9 cellular contexts compared by ENCODE assay signal in genomic region chr4:42673084-42673429, GRCh38. TPM values are rescaled to one million over a fixed set of nuclear protein-coding genes. Genes with fewer than 3 reads are reported as not detected.
DNase-seq lines count a peak whose midpoint lies in the region; ATAC-seq and TF ChIP-seq lines count a peak whose summit lies in the region.
"Had no signal": no experiment of that assay in that cellular context is flagged by ENCODE, and none has a peak within 500 bp of the region (broad histone marks: within the 10 kb centered on the region; RNA-seq: fewer than 3 reads in every experiment).

No MANE protein-coding gene starts in this region.

- no peak overlapping the region for H2AFZ ChIP-seq in hepatocyte

- ATAC-seq in activated CD8-positive, alpha-beta T cell treated with anti-CD3 and anti-CD28 coated beads, Interleukin-2, amount 10 ng/mL, durations not matched to agents 7 days and 5 days = peak; percentile 47
- ATAC-seq in HG02642 (IDR thresholded peaks at IDR 0.05; ENCODE audit: poor library complexity, unreplicated experiment) = no peak

- H3K4me2 ChIP-seq in hepatocyte = no peak overlapping the region
- H3K4me2 ChIP-seq: BLaER1 treated with 17β-estradiol and CSF1 and Interleukin-3, amounts not matched to agents 10 nM and 100 nM had no signal

- H3K4me1 Mint-ChIP-seq in activated naive CD4-positive, alpha-beta T cell treated with anti-CD3 and anti-CD28 coated beads, Interleukin-2, amount 10 ng/mL, durations not matched to agents 7 days and 5 days = peaks cover 44% of the 10 kb centered on the region
- peaks cover 61% of the 10 kb centered on the region for H3K4me1 Mint-ChIP-seq in activated CD8-positive, alpha-beta T cell treated with anti-CD3 and anti-CD28 coated beads, Interleukin-2, amount 10 ng/mL, durations not matched to agents 7 days and 5 days (ENCODE audit: low read depth)

- H3K79me2 ChIP-seq in hepatocyte = no peaks in the 10 kb centered on the region

- H3K9me3 Mint-ChIP-seq in activated naive CD4-positive, alpha-beta T cell treated with anti-CD3 and anti-CD28 coated beads, Interleukin-2, amount 10 ng/mL, durations not matched to agents 7 days and 5 days = peaks cover 2% of the 10 kb centered on the region
- peaks cover 12% of the 10 kb centered on the region for H3K9me3 Mint-ChIP-seq in activated CD8-positive, alpha-beta T cell treated with anti-CD3 and anti-CD28 coated beads, Interleukin-2, amount 10 ng/mL, durations not matched to agents 7 days and 5 days (ENCODE audit: insufficient read depth)

- intact Hi-C loops in thyroid gland (cut with DNase I) = no loop called here
- intact Hi-C loops in lower leg skin (cut with DNase I; ENCODE audit: low total_unique reads) = no loop called here

- DNase-seq in activated naive CD4-positive, alpha-beta T cell treated with anti-CD3 and anti-CD28 coated beads, Interleukin-2, amount 10 ng/mL, durations not matched to agents 7 days and 5 days = no peak
- no peak for DNase-seq in activated naive CD4-positive, alpha-beta T cell treated with anti-CD3 and anti-CD28 coated beads, Interleukin-2, amount 50 U/mL, for 16 hours
- peak; percentile 51 for DNase-seq in activated CD8-positive, alpha-beta T cell treated with anti-CD3 and anti-CD28 coated beads, Interleukin-2, amount 10 ng/mL, durations not matched to agents 7 days and 5 days
- DNase-seq in hepatocyte (ENCODE audit: low spot score) = peak; percentile 54
- DNase-seq in thyroid gland = peak; percentile 92 to 93
- no peak for DNase-seq in lower leg skin (ENCODE audit: low spot score in 2 of 2)
- DNase-seq in KG1 (lab: John Stamatoyannopoulos, UW) = no peak

- no peaks in the 10 kb centered on the region for H3K27me3 Mint-ChIP-seq in activated naive CD4-positive, alpha-beta T cell treated with anti-CD3 and anti-CD28 coated beads, Interleukin-2, amount 10 ng/mL, durations not matched to agents 7 days and 5 days
- no peaks in the 10 kb centered on the region for H3K27me3 Mint-ChIP-seq in activated CD8-positive, alpha-beta T cell treated with anti-CD3 and anti-CD28 coated beads, Interleukin-2, amount 10 ng/mL, durations not matched to agents 7 days and 5 days (ENCODE audit: low read depth)

- TF ChIP-seq CTCF in hepatocyte (IDR thresholded peaks at IDR 0.05; ENCODE audit: poor library complexity) (no peak), thyroid gland (IDR thresholded peaks at IDR 0.05) (no peak), lower leg skin (IDR thresholded peaks at IDR 0.05) (no peak)

- no peaks in the 10 kb centered on the region for H3K4me1 ChIP-seq in hepatocyte (ENCODE audit: insufficient read depth)
- H3K4me1 ChIP-seq in thyroid gland = peaks cover 40 to 55% of the 10 kb centered on the region in 2 donors

- POLR2A ChIA-PET in activated CD8-positive, alpha-beta T cell treated with anti-CD3 and anti-CD28 coated beads, Interleukin-2, amount 10 ng/mL, durations not matched to agents 7 days and 5 days (lab: Charles Lee) = interaction anchor here (1.2 to 2.2 kb wide), 4 partner anchors 10 to 45 kb away, joined by 3 to 58 read pairs (median 6); partner anchors contain the start of gene ATP8A1

- no peaks in the 10 kb centered on the region for H4K20me1 ChIP-seq in hepatocyte (ENCODE audit: insufficient read depth, poor library complexity, severe bottlenecking)
- H4K20me1 ChIP-seq: BLaER1 treated with 17β-estradiol and CSF1 and Interleukin-3, amounts not matched to agents 10 nM and 100 nM had no signal

- no peaks in the 10 kb centered on the region for H3K9me2 ChIP-seq in hepatocyte (replicated peaks; ENCODE audit: insufficient read depth)

- no peak overlapping the region for H3K4me3 Mint-ChIP-seq in activated naive CD4-positive, alpha-beta T cell treated with anti-CD3 and anti-CD28 coated beads, Interleukin-2, amount 10 ng/mL, durations not matched to agents 7 days and 5 days
- H3K4me3 Mint-ChIP-seq in activated CD8-positive, alpha-beta T cell treated with anti-CD3 and anti-CD28 coated beads, Interleukin-2, amount 10 ng/mL, durations not matched to agents 7 days and 5 days = peak overlapping the region; percentile 72

- H3K27ac ChIP-seq in hepatocyte (no peak overlapping the region), thyroid gland (peak overlapping the region; percentile 77 to 85 (median 80))
- H3K27ac ChIP-seq: BLaER1 treated with 17β-estradiol and CSF1 and Interleukin-3, amounts not matched to agents 10 nM and 100 nM had no signal

- H3K27me3 ChIP-seq in hepatocyte (peaks cover 5% of the 10 kb centered on the region), thyroid gland (no peaks in the 10 kb centered on the region)
- H3K27me3 ChIP-seq: BLaER1 treated with 17β-estradiol and CSF1 and Interleukin-3, amounts not matched to agents 10 nM and 100 nM had no signal

- H3K4me3 ChIP-seq in hepatocyte (no peak overlapping the region), thyroid gland (replicated peaks in 1 of 3) (no peak overlapping the region), lower leg skin (ENCODE audit: low read depth, poor library complexity, severe bottlenecking) (no peak overlapping the region)
- H3K4me3 ChIP-seq: BLaER1 treated with 17β-estradiol and CSF1 and Interleukin-3, amounts not matched to agents 10 nM and 100 nM had no signal

- TF ChIP-seq POLR2A in thyroid gland (IDR thresholded peaks at IDR 0.05) = peak in 1 of 2 donors; percentile 27
- no peak for TF ChIP-seq POLR2A in lower leg skin (IDR thresholded peaks at IDR 0.05)

- peaks cover 5% of the 10 kb centered on the region for H3K36me3 Mint-ChIP-seq in activated naive CD4-positive, alpha-beta T cell treated with anti-CD3 and anti-CD28 coated beads, Interleukin-2, amount 10 ng/mL, durations not matched to agents 7 days and 5 days
- peaks cover 28% of the 10 kb centered on the region for H3K36me3 Mint-ChIP-seq in activated CD8-positive, alpha-beta T cell treated with anti-CD3 and anti-CD28 coated beads, Interleukin-2, amount 10 ng/mL, durations not matched to agents 7 days and 5 days (ENCODE audit: low read depth)

- H3K27ac Mint-ChIP-seq in activated naive CD4-positive, alpha-beta T cell treated with anti-CD3 and anti-CD28 coated beads, Interleukin-2, amount 10 ng/mL, durations not matched to agents 7 days and 5 days = peak overlapping the region; percentile 84
- H3K27ac Mint-ChIP-seq in activated CD8-positive, alpha-beta T cell treated with anti-CD3 and anti-CD28 coated beads, Interleukin-2, amount 10 ng/mL, durations not matched to agents 7 days and 5 days = peak overlapping the region; percentile 97

- H3K36me3 ChIP-seq in hepatocyte (replicated peaks; ENCODE audit: insufficient read depth, low read depth) = no peaks in the 10 kb centered on the region
- H3K36me3 ChIP-seq in thyroid gland = no peaks in the 10 kb centered on the region
- H3K36me3 ChIP-seq: BLaER1 treated with 17β-estradiol and CSF1 and Interleukin-3, amounts not matched to agents 10 nM and 100 nM had no signal

- 60% methylated on average over 2 of the region's 2 CpGs for WGBS in hepatocyte (ENCODE audit: low lambda C conversion rate, missing lambda C conversion rate)
- 0% methylated on average over 2 of the region's 2 CpGs for whole genome bisulfite sequencing in thyroid gland, 2 donors
- WGBS in lower leg skin, 2 donors = 32 to 53% methylated on average over 2 of the region's 2 CpGs

- H3K9me3 ChIP-seq in hepatocyte (ENCODE audit: low read depth) = no peaks in the 10 kb centered on the region
- H3K9me3 ChIP-seq in thyroid gland = no peaks in the 10 kb centered on the region

- CTCF ChIA-PET in activated naive CD4-positive, alpha-beta T cell treated with anti-CD3 and anti-CD28 coated beads, Interleukin-2, amount 10 ng/mL, durations not matched to agents 7 days and 5 days (lab: Charles Lee) = interaction anchor here (1.5 kb wide), 1 partner anchor 36 kb away, joined by 3 read pairs; no protein-coding TSS in a partner anchor
- CTCF ChIA-PET in activated CD8-positive, alpha-beta T cell treated with anti-CD3 and anti-CD28 coated beads, Interleukin-2, amount 10 ng/mL, durations not matched to agents 7 days and 5 days (lab: Charles Lee) = interaction anchor here (0.9 to 2.2 kb wide), 7 partner anchors 7 to 145 kb away, joined by 3 to 19 read pairs (median 3); partner anchors contain the start of gene ATP8A1

RNA-seq across cellular contexts. Expression of gene ATP8A1, which starts 16.2 kb away (rescaled TPM):
- 10 to 100 TPM; 37.2 to 38.5 TPM for total RNA-seq in activated CD8-positive, alpha-beta T cell treated with anti-CD3 and anti-CD28 coated beads, Interleukin-2, amount 10 ng/mL, durations not matched to agents 7 days and 5 days
- total RNA-seq in hepatocyte (42.1 and 52.3 TPM in 2 replicates), thyroid gland (100 to 1,000 TPM; 191 to 274 (median 245) TPM), lower leg skin (10 to 100 TPM in 1 of 4 donors, 1 to 10 TPM in 3; 4.9 to 13.8 (median 5.2) TPM)
- 3.3 and 4.4 TPM in 2 replicates for polyA plus RNA-seq in hepatocyte

Comparison
In these comparisons a context has a peak if more than half of its experiments do, and no peak if none do; other contexts are left out.
1. DNase-seq: peak in activated CD8-positive, alpha-beta T cell treated with anti-CD3 and anti-CD28 coated beads, Interleukin-2, amount 10 ng/mL, durations not matched to agents 7 days and 5 days (single experiment), hepatocyte (single experiment) and thyroid gland (2 of 2); none in activated naive CD4-positive, alpha-beta T cell treated with anti-CD3 and anti-CD28 coated beads, Interleukin-2, amount 10 ng/mL, durations not matched to agents 7 days and 5 days (single experiment), activated naive CD4-positive, alpha-beta T cell treated with anti-CD3 and anti-CD28 coated beads, Interleukin-2, amount 50 U/mL, for 16 hours (single experiment), lower leg skin (0 of 2) and KG1 (single experiment).